In genomic region chr16:81697321-81697885, GRCh38 we compare ENCODE assay signal across 8 cellular contexts.
A peak's percentile ranks its signal among the peaks of the same experiment; 100 is the strongest.
DNase-seq lines count a peak whose midpoint lies in the region; ATAC-seq, FAIRE-seq and TF ChIP-seq lines count a peak whose summit lies in the region.

No MANE protein-coding gene starts in this region.

- H3K4me3 Mint-ChIP-seq in activated naive CD4-positive, alpha-beta T cell treated with anti-CD3 and anti-CD28 coated beads for 36 hours = no peak overlapping the region

- H3K9me3 Mint-ChIP-seq in activated naive CD4-positive, alpha-beta T cell treated with anti-CD3 and anti-CD28 coated beads for 36 hours = no peaks in the 10 kb centered on the region

- H3K27ac ChIP-seq in A549 (peak overlapping the region; percentile 10 to 75; a peak in 4 of 6 replicates), OCI-LY3 (ENCODE audit: low read length) (no peak overlapping the region), left ventricle myocardium inferior (replicated peaks) (peak overlapping the region; percentile 27)

- CTCF ChIA-PET in A549 (lab: Yijun Ruan, JAX) = interaction anchor here (0.6 to 3.0 kb wide), 35 partner anchors 9 to 332 kb away, joined by 3 to 33 read pairs (median 5); no protein-coding TSS in a partner anchor
- CTCF ChIA-PET in activated naive CD4-positive, alpha-beta T cell treated with anti-CD3 and anti-CD28 coated beads for 36 hours (lab: Charles Lee) = interaction anchor here (1.0 to 4.4 kb wide), 13 partner anchors 16 to 327 kb away, joined by 3 to 37 read pairs (median 5); no protein-coding TSS in a partner anchor

- peak overlapping the region; percentile 63 for H3K27ac Mint-ChIP-seq in activated naive CD4-positive, alpha-beta T cell treated with anti-CD3 and anti-CD28 coated beads for 36 hours

- 84% methylated on average over 24 of the region's 25 CpGs for WGBS in A549 (ENCODE audit: missing lambda C conversion rate)

- no peaks in the 10 kb centered on the region for H4K20me1 ChIP-seq in OCI-LY3 (ENCODE audit: insufficient read depth, low read length)

- TF ChIP-seq CTCF in A549 (IDR thresholded peaks at IDR 0.05) = peak; percentile 66
- TF ChIP-seq CTCF in GM06990 (IDR thresholded peaks at IDR 0.05; ENCODE audit: insufficient read depth, low read length, poor library complexity, severe bottlenecking) = peak; percentile 85
- peak; percentile 60 for TF ChIP-seq CTCF in OCI-LY3 (IDR thresholded peaks at IDR 0.05; ENCODE audit: low read depth, low read length)
- peak; percentile 69 for TF ChIP-seq CTCF in left ventricle myocardium inferior (IDR thresholded peaks at IDR 0.05; ENCODE audit: borderline replicate concordance)

- no peak for TF ChIP-seq POLR2A in A549 (IDR thresholded peaks at IDR 0.05; ENCODE audit: low read length)

- no peak overlapping the region for H2AFZ ChIP-seq in OCI-LY3 (ENCODE audit: low read depth, low read length)

- ATAC-seq in A549 = peak; percentile 59 to 78; a peak in 5 of 6 replicates
- ATAC-seq in GM19351 (IDR thresholded peaks at IDR 0.05; ENCODE audit: unreplicated experiment) = no peak

- no peak for FAIRE-seq in A549 (lab: Jason Lieb, UNC)

- no peak overlapping the region for H3K4me3 ChIP-seq in A549
- H3K4me3 ChIP-seq in GM06990 (replicated peaks; ENCODE audit: low read depth, low read length) = no peak overlapping the region
- no peak overlapping the region for H3K4me3 ChIP-seq in OCI-LY3 (ENCODE audit: low read length)
- no peak overlapping the region for H3K4me3 ChIP-seq in left ventricle myocardium inferior

- H3K79me2 ChIP-seq in OCI-LY3 (ENCODE audit: low read length) = no peaks in the 10 kb centered on the region

- TF ChIP-seq RAD21 in A549 (conservative IDR thresholded peaks at IDR 0.05 in 1 of 2, IDR thresholded peaks at IDR 0.05 in 1 of 2) = peak; percentile 70 to 73

- no peak overlapping the region for H3K9ac ChIP-seq in OCI-LY3 (ENCODE audit: low read length)

- H3K27me3 ChIP-seq in GM06990 (replicated peaks; ENCODE audit: control insufficient read depth, insufficient read depth, low read length) = no peaks in the 10 kb centered on the region
- no peaks in the 10 kb centered on the region for H3K27me3 ChIP-seq in OCI-LY3 (ENCODE audit: low read depth, low read length)
- no peaks in the 10 kb centered on the region for H3K27me3 ChIP-seq in left ventricle myocardium inferior (ENCODE audit: low read depth)

- H3K36me3 ChIP-seq in GM06990 (ENCODE audit: control insufficient read depth, insufficient read depth, low read length) = peaks cover 2% of the 10 kb centered on the region
- H3K36me3 ChIP-seq in OCI-LY3 (replicated peaks; ENCODE audit: low read depth, low read length) = peaks cover 19% of the 10 kb centered on the region
- peaks cover 34% of the 10 kb centered on the region for H3K36me3 ChIP-seq in left ventricle myocardium inferior

- H3K4me2 ChIP-seq in A549 = no peak overlapping the region
- H3K4me2 ChIP-seq in OCI-LY3 (ENCODE audit: low read length) = no peak overlapping the region

- DNase-seq in A549 (ENCODE audit: low read depth in 1 of 2, low spot score in 1 of 2) (peak; percentile 59 to 76), GM06990 (ENCODE audit: extremely low read depth, insufficient read length) (no peak), left ventricle myocardium inferior (peak; percentile 42), GDM1 (lab: John Stamatoyannopoulos, UW) (no peak)
- DNase-seq in activated naive CD4-positive, alpha-beta T cell treated with anti-CD3 and anti-CD28 coated beads for 36 hours = peak; percentile 78
- peak; percentile 43 for DNase-seq in stimulated activated CD4-positive, alpha-beta T cell treated with anti-CD3 and anti-CD28 coated beads, Interleukin-12 subunit alpha, Interleukin-12 subunit beta, amount 100 ng/mL, for 4 hours

- no peak for TF ChIP-seq EP300 in A549 (IDR thresholded peaks at IDR 0.05)

- H3K27me3 Mint-ChIP-seq in activated naive CD4-positive, alpha-beta T cell treated with anti-CD3 and anti-CD28 coated beads for 36 hours (ENCODE audit: low read depth) = no peaks in the 10 kb centered on the region

- H3K4me1 ChIP-seq in A549 (peaks cover 43% of the 10 kb centered on the region), OCI-LY3 (ENCODE audit: low read length) (no peaks in the 10 kb centered on the region), left ventricle myocardium inferior (peaks cover 45% of the 10 kb centered on the region)

- peaks cover 3% of the 10 kb centered on the region for H3K36me3 Mint-ChIP-seq in activated naive CD4-positive, alpha-beta T cell treated with anti-CD3 and anti-CD28 coated beads for 36 hours (ENCODE audit: low read depth)

- POLR2A ChIA-PET in A549 (lab: Yijun Ruan, JAX) = interaction anchor here (0.7 kb wide), 1 partner anchor 149 kb away, joined by 3 read pairs; no protein-coding TSS in a partner anchor

- intact Hi-C loops in activated naive CD4-positive, alpha-beta T cell treated with anti-CD3 and anti-CD28 coated beads for 36 hours (cut with micrococcal nuclease) = loop anchor here (1.0 to 2.0 kb wide), 3 partner anchors 65 to 294 kb away; no protein-coding TSS in a partner anchor
- intact Hi-C loops in left ventricle myocardium inferior (cut with micrococcal nuclease) = no loop called here

- H3K9me3 ChIP-seq in A549 (no peaks in the 10 kb centered on the region), OCI-LY3 (ENCODE audit: insufficient read depth, low read length) (no peaks in the 10 kb centered on the region), left ventricle myocardium inferior (replicated peaks) (no peaks in the 10 kb centered on the region)

- H3K4me1 Mint-ChIP-seq in activated naive CD4-positive, alpha-beta T cell treated with anti-CD3 and anti-CD28 coated beads for 36 hours (ENCODE audit: low read depth) = no peaks in the 10 kb centered on the region

TF ChIP-seq in A549, 52 proteins besides CTCF, POLR2A, EP300 and RAD21:
- TF ChIP-seq MAX (IDR thresholded peaks at IDR 0.05) = peak; percentile 18; the same call in 1 of the 2 replicates
- TF ChIP-seq ESRRA (IDR thresholded peaks at IDR 0.05; ENCODE audit: borderline replicate concordance, low read length) = no peak
- peak; percentile 66 for TF ChIP-seq SMC3 (IDR thresholded peaks at IDR 0.05)

Comparison
In these comparisons a context has a peak if more than half of its experiments do, and no peak if none do; other contexts are left out.
1. DNase-seq: peak in A549 (2 of 2), activated naive CD4-positive, alpha-beta T cell treated with anti-CD3 and anti-CD28 coated beads for 36 hours (single experiment), left ventricle myocardium inferior (single experiment) and stimulated activated CD4-positive, alpha-beta T cell treated with anti-CD3 and anti-CD28 coated beads, Interleukin-12 subunit alpha, Interleukin-12 subunit beta, amount 100 ng/mL, for 4 hours (single experiment); none in GM06990 (single experiment) and GDM1 (single experiment).
2. Peak in every context shown above with its lines, with median percentiles within 50 percentile points of each other: CTCF ChIP-seq.